22 cellular contexts compared by ENCODE assay signal in the genomic region with DNA sequence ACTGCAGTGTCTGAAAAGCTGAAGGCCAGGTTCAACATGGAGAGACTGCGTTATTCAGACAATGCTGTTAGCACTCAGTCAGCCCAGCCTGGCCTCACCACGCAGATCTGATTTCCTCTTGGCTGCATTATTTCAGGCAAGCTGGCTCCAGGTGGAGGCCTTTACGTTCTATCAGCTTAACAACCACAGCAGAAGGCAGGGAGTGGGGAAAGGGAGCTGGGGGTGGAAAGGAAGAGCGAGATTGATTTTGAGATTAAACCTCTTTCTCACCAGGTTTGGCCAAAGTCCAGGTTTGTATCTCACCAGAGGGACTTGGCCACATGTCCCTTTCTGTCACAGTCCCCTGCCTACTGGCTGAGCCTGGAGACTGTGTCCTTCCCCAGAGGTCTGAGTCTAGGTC.
DNase-seq lines count a peak whose midpoint lies in the region; ATAC-seq, FAIRE-seq and TF ChIP-seq lines count a peak whose summit lies in the region.
"Had no signal": no experiment of that assay in that cellular context is flagged by ENCODE, and none has a peak within 500 bp of the region (broad histone marks: within the 10 kb centered on the region; RNA-seq: fewer than 3 reads in every experiment).

No MANE protein-coding gene starts in this region.

- no peak overlapping the region for H3K23ac ChIP-seq in H1 (ENCODE audit: insufficient read length)

- H3K4me3 Mint-ChIP-seq in CD8-positive, alpha-beta T cell: no peak overlapping the region
- H3K4me3 Mint-ChIP-seq: activated CD8-positive, alpha-beta memory T cell treated with anti-CD3 and anti-CD28 coated beads, Interleukin-2, amount 10 ng/mL, durations not matched to agents 7 days and 5 days; activated naive CD8-positive, alpha-beta T cell treated with anti-CD3 and anti-CD28 coated beads for 36 hours; activated T-helper 17 cell treated with anti-CD3 and anti-CD28 coated beads, Interleukin-2, amount 50 U/mL, for 72 hours had no signal

- H3K23me2 ChIP-seq in H1 (ENCODE audit: low read depth, low read length): no peaks in the 10 kb centered on the region

- no peaks in the 10 kb centered on the region for H3K36me3 Mint-ChIP-seq in CD8-positive, alpha-beta T cell
- H3K36me3 Mint-ChIP-seq: activated CD8-positive, alpha-beta memory T cell treated with anti-CD3 and anti-CD28 coated beads, Interleukin-2, amount 10 ng/mL, durations not matched to agents 7 days and 5 days; activated naive CD8-positive, alpha-beta T cell treated with anti-CD3 and anti-CD28 coated beads for 36 hours had no signal

- H3K4ac ChIP-seq in H1 (replicated peaks; ENCODE audit: insufficient read length, low read depth, low read length): no peak overlapping the region

- H3K9me3 Mint-ChIP-seq in CD8-positive, alpha-beta T cell: peaks cover 2% of the 10 kb centered on the region

- H4K8ac ChIP-seq in H1 (ENCODE audit: extremely low read depth, insufficient read depth, low read length): no peak overlapping the region

- H3K27me3 ChIP-seq in H1 (replicated peaks in 1 of 4; ENCODE audit: control insufficient read depth in 3 of 4, extremely low read depth in 1 of 4, insufficient read depth in 3 of 4, low read length in 3 of 4): no peaks in the 10 kb centered on the region
- H3K27me3 ChIP-seq in CD8-positive, alpha-beta T cell (ENCODE audit: insufficient read depth, low read length): no peaks in the 10 kb centered on the region
- H3K27me3 ChIP-seq: BLaER1 had no signal

- no peaks in the 10 kb centered on the region for H3K4me1 Mint-ChIP-seq in CD8-positive, alpha-beta T cell (ENCODE audit: low read depth)
- H3K4me1 Mint-ChIP-seq: activated CD8-positive, alpha-beta memory T cell treated with anti-CD3 and anti-CD28 coated beads, Interleukin-2, amount 10 ng/mL, durations not matched to agents 7 days and 5 days; activated naive CD8-positive, alpha-beta T cell treated with anti-CD3 and anti-CD28 coated beads for 36 hours; activated T-helper 17 cell treated with anti-CD3 and anti-CD28 coated beads, Interleukin-2, amount 50 U/mL, for 72 hours had no signal

- H3K79me2 ChIP-seq in H1 (ENCODE audit: control insufficient read depth in 1 of 2, insufficient read depth in 2 of 2, low read length in 2 of 2): no peaks in the 10 kb centered on the region

- peak overlapping the region; percentile 43; the same call in 1 of the 2 replicates for H2AFZ ChIP-seq in H1 (ENCODE audit: low read length)

- H2AK5ac ChIP-seq in H1 (ENCODE audit: low read depth, low read length): no peak overlapping the region

- no peaks in the 10 kb centered on the region for H3K36me3 ChIP-seq in H1 (ENCODE audit: control insufficient read depth in 2 of 4, insufficient read depth in 4 of 4, low read length in 3 of 4)
- no peaks in the 10 kb centered on the region for H3K36me3 ChIP-seq in CD8-positive, alpha-beta T cell (ENCODE audit: insufficient read depth, low read length)
- H3K36me3 ChIP-seq: BLaER1 had no signal

- H3K27ac Mint-ChIP-seq in CD8-positive, alpha-beta T cell: no peak overlapping the region
- H3K27ac Mint-ChIP-seq: activated CD8-positive, alpha-beta memory T cell treated with anti-CD3 and anti-CD28 coated beads, Interleukin-2, amount 10 ng/mL, durations not matched to agents 7 days and 5 days; activated naive CD8-positive, alpha-beta T cell treated with anti-CD3 and anti-CD28 coated beads for 36 hours; activated T-helper 17 cell treated with anti-CD3 and anti-CD28 coated beads, Interleukin-2, amount 50 U/mL, for 72 hours had no signal

- H3K18ac ChIP-seq in H1 (ENCODE audit: extremely low read depth, low read length): no peak overlapping the region

- no peaks in the 10 kb centered on the region for H3K27me3 Mint-ChIP-seq in CD8-positive, alpha-beta T cell (ENCODE audit: low read depth)
- H3K27me3 Mint-ChIP-seq: activated CD8-positive, alpha-beta memory T cell treated with anti-CD3 and anti-CD28 coated beads, Interleukin-2, amount 10 ng/mL, durations not matched to agents 7 days and 5 days; activated naive CD8-positive, alpha-beta T cell treated with anti-CD3 and anti-CD28 coated beads for 36 hours; activated T-helper 17 cell treated with anti-CD3 and anti-CD28 coated beads, Interleukin-2, amount 50 U/mL, for 72 hours had no signal

- H3K4me3 ChIP-seq in H1 (ENCODE audit: extremely low read depth in 1 of 4, insufficient read depth in 2 of 4, low read depth in 3 of 4, low read length in 4 of 4): no peak overlapping the region
- H3K4me3 ChIP-seq in CD8-positive, alpha-beta T cell (ENCODE audit: low read depth, low read length): no peak overlapping the region
- H3K4me3 ChIP-seq: BLaER1 had no signal

- no peak overlapping the region for H2BK20ac ChIP-seq in H1 (ENCODE audit: low read length)

- no peak overlapping the region for H3K56ac ChIP-seq in H1 (replicated peaks; ENCODE audit: insufficient read length, low read depth, low read length)

- no peak overlapping the region for H3K4me2 ChIP-seq in H1 (ENCODE audit: insufficient read depth in 1 of 2, low read depth in 2 of 2, low read length in 2 of 2)
- H3K4me2 ChIP-seq: BLaER1 had no signal

- H4K5ac ChIP-seq in H1 (ENCODE audit: insufficient read length, low read depth, low read length): no peak overlapping the region

- H4K20me1 ChIP-seq in H1 (replicated peaks in 1 of 2; ENCODE audit: control insufficient read depth in 1 of 2, insufficient read depth in 2 of 2, low read length in 2 of 2): no peaks in the 10 kb centered on the region
- H4K20me1 ChIP-seq: BLaER1 had no signal

- H3K4me1 ChIP-seq in H1 (replicated peaks in 1 of 4; ENCODE audit: control insufficient read depth in 3 of 4, insufficient read depth in 4 of 4, low read length in 3 of 4): peaks cover 0 to 4% (median 0%) of the 10 kb centered on the region in 4 experiments; a peak in 2 of 7 replicates
- no peaks in the 10 kb centered on the region for H3K4me1 ChIP-seq in CD8-positive, alpha-beta T cell (ENCODE audit: insufficient read depth, low read length)

- no peak for TF ChIP-seq RAD21 in H1 (IDR thresholded peaks at IDR 0.05 in 1 of 2, conservative IDR thresholded peaks at IDR 0.05 in 1 of 2; ENCODE audit: low read depth in 2 of 2, low read length in 2 of 2)

- no peaks in the 10 kb centered on the region for H3K9me3 ChIP-seq in H1 (ENCODE audit: insufficient read depth in 2 of 2, low read depth in 1 of 2, low read length in 1 of 2)
- H3K9me3 ChIP-seq in CD8-positive, alpha-beta T cell (ENCODE audit: low read length): no peaks in the 10 kb centered on the region

- DNase-seq in D341Med (ENCODE audit: low spot score): peak; percentile 81
- DNase-seq in NCI-H1694 (lab: John Stamatoyannopoulos, UW): peak; percentile 33
- peak; percentile 56 to 78 for DNase-seq in SHP77 (lab: John Stamatoyannopoulos, UW)
- DNase-seq in H1 (ENCODE audit: low read depth in 1 of 2, low spot score in 2 of 2): no peak
- no peak for DNase-seq in T-helper 2 cell
- no peak for DNase-seq in CD8-positive, alpha-beta T cell
- DNase-seq: activated CD4-positive, alpha-beta T cell treated with anti-CD3 and anti-CD28 coated beads for 48 hours; activated CD8-positive, alpha-beta memory T cell treated with anti-CD3 and anti-CD28 coated beads, Interleukin-2, amount 10 ng/mL, durations not matched to agents 7 days and 5 days; activated naive CD8-positive, alpha-beta T cell treated with anti-CD3 and anti-CD28 coated beads for 36 hours; effector CD8-positive, alpha-beta T cell; foreskin melanocyte; H7; hippocampal formation; IMR-90; NCI-H226 had no signal

- TF ChIP-seq CTCF in H1 (IDR thresholded peaks at IDR 0.05; ENCODE audit: control extremely low read depth in 1 of 3, insufficient read depth in 1 of 3, low read depth in 1 of 3, low read length in 3 of 3): no peak
- no peak for TF ChIP-seq CTCF in CD8-positive, alpha-beta T cell (IDR thresholded peaks at IDR 0.05)

- intact Hi-C loops in CD8-positive, alpha-beta T cell (cut with DNase I, micrococcal nuclease): no loop called here

- no peak overlapping the region for H2BK5ac ChIP-seq in H1 (ENCODE audit: low read depth, low read length)

- no peak overlapping the region for H4K91ac ChIP-seq in H1 (replicated peaks; ENCODE audit: insufficient read length, low read length)

- TF ChIP-seq POLR2A in H1 (IDR thresholded peaks at IDR 0.05; ENCODE audit: control extremely low read depth in 1 of 2, low read depth in 2 of 2, low read length in 2 of 2): no peak

- POLR2A ChIA-PET in H1 (lab: Charles Lee; ENCODE audit: partially characterized antibody): no interaction called here
- POLR2A ChIA-PET in CD8-positive, alpha-beta T cell (lab: Charles Lee): no interaction called here

- H2BK12ac ChIP-seq in H1 (ENCODE audit: low read depth, low read length): no peak overlapping the region

- H3K9ac ChIP-seq in H1 (replicated peaks in 1 of 4; ENCODE audit: extremely low read depth in 1 of 4, low read depth in 3 of 4, low read length in 3 of 4): no peak overlapping the region; a peak in 1 of 7 replicates
- H3K9ac ChIP-seq: BLaER1 had no signal

- H3K79me1 ChIP-seq in H1 (ENCODE audit: low read depth, low read length): peaks cover 2% of the 10 kb centered on the region; the same call in 1 of the 2 replicates

- no peak for ATAC-seq in GM19397 (IDR thresholded peaks at IDR 0.05; ENCODE audit: unreplicated experiment)
- ATAC-seq in HG03521 (IDR thresholded peaks at IDR 0.05; ENCODE audit: unreplicated experiment): no peak
- no peak for ATAC-seq in CD8-positive, alpha-beta T cell
- ATAC-seq: activated CD8-positive, alpha-beta memory T cell treated with anti-CD3 and anti-CD28 coated beads, Interleukin-2, amount 10 ng/mL, durations not matched to agents 7 days and 5 days; activated T-helper 17 cell treated with anti-CD3 and anti-CD28 coated beads, Interleukin-2, amount 50 U/mL, for 72 hours had no signal

- H3K27ac ChIP-seq in H1 (ENCODE audit: low read depth, low read length): no peak overlapping the region
- H3K27ac ChIP-seq in CD8-positive, alpha-beta T cell (ENCODE audit: low read depth, low read length): no peak overlapping the region
- H3K27ac ChIP-seq: BLaER1 had no signal

- no peak for TF ChIP-seq EP300 in H1 (IDR thresholded peaks at IDR 0.05; ENCODE audit: borderline replicate concordance in 1 of 2, low read depth in 2 of 2, low read length in 2 of 2)

- no peak overlapping the region for H3K14ac ChIP-seq in H1 (ENCODE audit: insufficient read length)

- no peak overlapping the region for H2BK120ac ChIP-seq in H1 (replicated peaks; ENCODE audit: low read depth, low read length)

- WGBS in H1 (ENCODE audit: extremely low coverage in 1 of 2, insufficient coverage in 1 of 2, insufficient read length in 1 of 2, insufficient replicate concordance in 2 of 2, low coverage in 1 of 2, low lambda C conversion rate in 2 of 2, missing lambda C conversion rate in 1 of 2), 2 experiments: 87% methylated on average over 4 of the region's 4 CpGs; no CpG with 5 or more reads in 1 of the 2 experiments

- CTCF ChIA-PET in H1 (lab: Charles Lee; ENCODE audit: partially characterized antibody): interaction anchor here (1.0 to 5.3 kb wide), 2 partner anchors 12 to 394 kb away, joined by 4 to 49 read pairs; no protein-coding TSS in a partner anchor
- CTCF ChIA-PET in CD8-positive, alpha-beta T cell (lab: Charles Lee): no interaction called here

- H2BK15ac ChIP-seq in H1 (ENCODE audit: low read length): no peak overlapping the region

- no peak for FAIRE-seq in H1 (lab: Jason Lieb, UNC)
- FAIRE-seq: G401.6, GM18507, urothelium cell line had no signal

TF ChIP-seq in H1, 55 proteins besides CTCF, POLR2A, EP300 and RAD21 (continues in another document):
- TF ChIP-seq YY1 (IDR thresholded peaks at IDR 0.05; ENCODE audit: low read depth, low read length): no peak
- no peak for TF ChIP-seq EGR1 (IDR thresholded peaks at IDR 0.05; ENCODE audit: borderline replicate concordance, low read depth, low read length)

Comparison
In these comparisons a context has a peak if more than half of its experiments do, and no peak if none do; other contexts are left out.
1. DNase-seq: peak in D341Med (single experiment), NCI-H1694 (single experiment) and SHP77 (2 of 2); none in H1 (0 of 2), T-helper 2 cell (0 of 5) and CD8-positive, alpha-beta T cell (0 of 7).